ENCODE assay signal across 11 cellular contexts in genomic region chr9:98786750-98787510, GRCh38.
"Had no signal": no experiment of that assay in that cellular context is flagged by ENCODE, and none has a peak within 500 bp of the region (broad histone marks: within the 10 kb centered on the region; RNA-seq: fewer than 3 reads in every experiment).

No MANE protein-coding gene starts in this region.

- H3K36me3 ChIP-seq: breast epithelium had no signal

- H3K4me1 ChIP-seq: breast epithelium had no signal

- FAIRE-seq: keratinocyte had no signal

- H3K4me3 ChIP-seq: breast epithelium, transverse colon had no signal

- DNase-seq: activated CD4-positive, alpha-beta T cell treated with anti-CD3 and anti-CD28 coated beads, Interleukin-2, amount 50 U/mL, for 48 hours; activated CD4-positive, CD25-positive, alpha-beta regulatory T cell treated with anti-CD3 and anti-CD28 coated beads, Interleukin-2, amount 50 U/mL, for 72 hours; activated naive CD4-positive, alpha-beta T cell; aorta; foreskin melanocyte; right cardiac atrium; stimulated activated CD4-positive, alpha-beta T cell treated with anti-CD3 and anti-CD28 coated beads, Interleukin-1b, Interleukin-23, amount 100 ng/mL, for 48 hours; transverse colon had no signal

- ATAC-seq: right cardiac atrium; stimulated activated memory B cell treated with anti-CD40 and anti-IgM and Interleukin-4, amounts not matched to agents 10 μg/mL and 1 μg/mL and 100 μg/mL, for 72 hours had no signal

- H3K27me3 ChIP-seq: breast epithelium, transverse colon had no signal

- H3K9me3 ChIP-seq: breast epithelium, transverse colon had no signal

- H3K27ac ChIP-seq: breast epithelium, transverse colon had no signal
